Comparison of ENCODE assay signal across 19 cellular contexts in the genomic region with DNA sequence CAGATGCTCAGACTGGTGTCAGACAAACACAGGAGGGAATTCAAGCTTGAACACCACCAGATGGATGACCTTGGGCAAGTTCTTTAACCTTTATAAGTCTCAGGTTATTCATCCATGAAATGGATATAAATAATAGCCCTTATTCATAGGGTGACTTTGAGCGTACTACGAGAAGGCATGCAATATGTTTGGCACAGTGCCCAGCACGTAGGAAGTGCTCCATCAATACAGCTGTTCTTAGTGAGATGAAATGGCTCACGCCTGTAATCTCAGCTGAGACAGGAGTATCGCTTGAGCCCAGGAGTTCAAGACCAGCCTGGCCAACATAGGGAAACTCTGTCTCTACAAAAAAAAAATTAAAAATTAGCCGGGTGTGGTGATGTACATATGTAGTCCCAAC.
DNase-seq lines count a peak whose midpoint lies in the region; ATAC-seq, FAIRE-seq and TF ChIP-seq lines count a peak whose summit lies in the region.
"Had no signal": no experiment of that assay in that cellular context is flagged by ENCODE, and none has a peak within 500 bp of the region (broad histone marks: within the 10 kb centered on the region; RNA-seq: fewer than 3 reads in every experiment).

No MANE protein-coding gene starts in this region.

- H3K36me3 ChIP-seq in kidney (ENCODE audit: control insufficient read depth in 1 of 2, insufficient read depth in 2 of 2, low read length in 2 of 2): no peaks in the 10 kb centered on the region
- H3K36me3 ChIP-seq: BLaER1, thoracic aorta had no signal

- H3K4me1 Mint-ChIP-seq in CD14-positive monocyte: no peaks in the 10 kb centered on the region
- H3K4me1 Mint-ChIP-seq: activated naive CD4-positive, alpha-beta T cell treated with anti-CD3 and anti-CD28 coated beads, Interleukin-2, amount 10 ng/mL, durations not matched to agents 7 days and 5 days had no signal

- in situ Hi-C loops in Caki2 (cut with HindIII; ENCODE audit: low pct_unique_long_range_greater_than_20kb, low sequenced_read_pairs): no loop called here

- no peaks in the 10 kb centered on the region for H3K9me3 Mint-ChIP-seq in CD14-positive monocyte
- H3K9me3 Mint-ChIP-seq: activated naive CD4-positive, alpha-beta T cell treated with anti-CD3 and anti-CD28 coated beads, Interleukin-2, amount 10 ng/mL, durations not matched to agents 7 days and 5 days; T-helper 2 cell treated with Interferon-gamma antibody and Interleukin-4, amounts not matched to agents 5 μg/mL and 100 μg/mL, for 36 hours had no signal

- no peak overlapping the region for H3K27ac ChIP-seq in kidney (ENCODE audit: low read depth in 2 of 2, low read length in 2 of 2)
- H3K27ac ChIP-seq: BLaER1, dorsolateral prefrontal cortex, thoracic aorta had no signal

- peaks cover 9 to 17% (median 12%) of the 10 kb centered on the region in 3 donors for H3K27me3 Mint-ChIP-seq in CD14-positive monocyte (ENCODE audit: low read depth in 3 of 3)
- H3K27me3 Mint-ChIP-seq: activated naive CD4-positive, alpha-beta T cell treated with anti-CD3 and anti-CD28 coated beads, Interleukin-2, amount 10 ng/mL, durations not matched to agents 7 days and 5 days had no signal

- no peak for TF ChIP-seq CTCF in fibroblast of the aortic adventitia (IDR thresholded peaks at IDR 0.05; ENCODE audit: insufficient read depth, low read length)
- TF ChIP-seq CTCF in CD14-positive monocyte (IDR thresholded peaks at IDR 0.05): no peak
- TF ChIP-seq CTCF in kidney (IDR thresholded peaks at IDR 0.05; ENCODE audit: borderline replicate concordance, extremely low read depth, insufficient read depth): no peak

- H3K27ac Mint-ChIP-seq in CD14-positive monocyte: no peak overlapping the region
- H3K27ac Mint-ChIP-seq: activated naive CD4-positive, alpha-beta T cell treated with anti-CD3 and anti-CD28 coated beads, Interleukin-2, amount 10 ng/mL, durations not matched to agents 7 days and 5 days; T-helper 2 cell treated with Interferon-gamma antibody and Interleukin-4, amounts not matched to agents 5 μg/mL and 100 μg/mL, for 36 hours had no signal

- H3K9me3 ChIP-seq in kidney (ENCODE audit: control insufficient read depth in 1 of 2, low read length in 2 of 2): no peaks in the 10 kb centered on the region
- H3K9me3 ChIP-seq: BLaER1, thoracic aorta had no signal

- no peak overlapping the region for H3K4me3 ChIP-seq in Jurkat, Clone E6-1 (ENCODE audit: low read length)
- no peak overlapping the region for H3K4me3 ChIP-seq in fibroblast of the aortic adventitia (ENCODE audit: low read depth, low read length)
- H3K4me3 ChIP-seq in kidney (ENCODE audit: low read length in 2 of 2): no peak overlapping the region
- H3K4me3 ChIP-seq: BLaER1, dorsolateral prefrontal cortex, thoracic aorta had no signal

- ATAC-seq in GM19463 (IDR thresholded peaks at IDR 0.05; ENCODE audit: unreplicated experiment): no peak
- ATAC-seq: left ventricle myocardium superior had no signal

- H3K4me3 Mint-ChIP-seq in CD14-positive monocyte: no peak overlapping the region
- H3K4me3 Mint-ChIP-seq: activated naive CD4-positive, alpha-beta T cell treated with anti-CD3 and anti-CD28 coated beads, Interleukin-2, amount 10 ng/mL, durations not matched to agents 7 days and 5 days; H9; T-helper 2 cell treated with Interferon-gamma antibody and Interleukin-4, amounts not matched to agents 5 μg/mL and 100 μg/mL, for 36 hours had no signal

- H3K36me3 Mint-ChIP-seq in CD14-positive monocyte: no peaks in the 10 kb centered on the region
- H3K36me3 Mint-ChIP-seq: activated naive CD4-positive, alpha-beta T cell treated with anti-CD3 and anti-CD28 coated beads, Interleukin-2, amount 10 ng/mL, durations not matched to agents 7 days and 5 days had no signal

- no peak for FAIRE-seq in RCC 7860 (lab: Jason Lieb, UNC)
- no peak for FAIRE-seq in kidney (lab: Jason Lieb, UNC)

- intact Hi-C loops in CD14-positive monocyte (cut with micrococcal nuclease) (no loop called here), kidney (cut with DNase I) (no loop called here)

- DNase-seq in Caki2 (ENCODE audit: low read depth) (peak; percentile 25), RCC 7860 (ENCODE audit: low spot score) (peak; percentile 9), fibroblast of the aortic adventitia (ENCODE audit: low read depth) (peak; percentile 4), CD14-positive monocyte (ENCODE audit: low spot score) (no peak), kidney (no peak)
- peak; percentile 5 for DNase-seq in Jurkat, Clone E6-1 (ENCODE audit: low read depth, low spot score)
- DNase-seq in activated T-cell treated with anti-CD3 and anti-CD28 coated beads, Interleukin-2, amount 50 U/mL, for 48 hours: no peak
- DNase-seq: activated CD4-positive, alpha-beta T cell treated with anti-CD3 and anti-CD28 coated beads for 4 hours; activated naive CD4-positive, alpha-beta T cell treated with anti-CD3 and anti-CD28 coated beads, Interleukin-2, amount 10 ng/mL, durations not matched to agents 7 days and 5 days; dorsolateral prefrontal cortex; H9; left ventricle myocardium superior; NK-92 treated with Interleukin-12 subunit alpha and Interleukin-12 subunit beta, amount 100 ng/mL, for 24 hours; SIG-M5; stimulated activated CD4-positive, alpha-beta T cell treated with anti-CD3 and anti-CD28 coated beads, Interleukin-4, amount 100 ng/mL, for 24 hours had no signal

- no peak overlapping the region for H3K9ac ChIP-seq in kidney (ENCODE audit: low read length in 2 of 2)
- H3K9ac ChIP-seq: BLaER1 had no signal

- no peaks in the 10 kb centered on the region for H3K4me1 ChIP-seq in kidney (ENCODE audit: control insufficient read depth in 1 of 2, insufficient read depth in 1 of 2, low read depth in 1 of 2, low read length in 2 of 2)
- H3K4me1 ChIP-seq: BLaER1 had no signal

Comparison
In these comparisons a context has a peak if more than half of its experiments do, and no peak if none do; other contexts are left out.
1. DNase-seq: peak in Caki2 (single experiment), Jurkat, Clone E6-1 (single experiment), RCC 7860 (single experiment) and fibroblast of the aortic adventitia (single experiment); none in CD14-positive monocyte (single experiment), activated T-cell treated with anti-CD3 and anti-CD28 coated beads, Interleukin-2, amount 50 U/mL, for 48 hours (0 of 2) and kidney (single experiment).